ENCODE assay signal across 8 cellular contexts in genomic region chr4:112099701-112100289, GRCh38. TPM values are rescaled to one million over a fixed set of nuclear protein-coding genes. Genes with fewer than 3 reads are reported as not detected.
DNase-seq lines count a peak whose midpoint lies in the region; ATAC-seq and TF ChIP-seq lines count a peak whose summit lies in the region.

No MANE protein-coding gene starts in this region.

- H3K27me3 ChIP-seq in left lung (no peaks in the 10 kb centered on the region), aorta (ENCODE audit: control insufficient read depth in 1 of 2, insufficient read depth in 2 of 2, low read length in 1 of 2) (no peaks in the 10 kb centered on the region)

- H3K4me3 ChIP-seq in left lung (no peak overlapping the region), aorta (ENCODE audit: low read length in 2 of 2) (no peak overlapping the region)

- ATAC-seq in GM19351 (IDR thresholded peaks at IDR 0.05; ENCODE audit: unreplicated experiment) (peak; percentile 82), HG03354 (IDR thresholded peaks at IDR 0.05; ENCODE audit: poor library complexity, severe bottlenecking, unreplicated experiment) (peak; percentile 72), left lung (peak; percentile 88), aorta (ENCODE audit: low FRiP score) (peak; percentile 79)

- H3K9me3 ChIP-seq in left lung (no peaks in the 10 kb centered on the region), aorta (ENCODE audit: control insufficient read depth, low read length) (no peaks in the 10 kb centered on the region)

- 9 to 13% methylated on average over 5 of the region's 5 CpGs for WGBS in aorta, 2 donors

- H3K4me1 ChIP-seq in left lung, result no peaks in the 10 kb centered on the region
- H3K4me1 ChIP-seq in aorta (ENCODE audit: control insufficient read depth in 1 of 2, insufficient read depth in 2 of 2, low read length in 2 of 2), result no peaks in the 10 kb centered on the region

- intact Hi-C loops in left lung (cut with DNase I) (loop anchor here in 1 of 2 donors (5.0 kb wide), 1 partner anchor 138 kb away; no protein-coding TSS in a partner anchor), aorta (cut with DNase I) (loop anchor here (2.0 to 5.0 kb wide), 2 partner anchors 135 to 508 kb away; no protein-coding TSS in a partner anchor)

- H3K27ac ChIP-seq in left lung, result no peak overlapping the region
- no peak overlapping the region for H3K27ac ChIP-seq in aorta (ENCODE audit: low read depth in 1 of 2, low read length in 2 of 2)

- TF ChIP-seq CTCF in left lung (IDR thresholded peaks at IDR 0.05), result peak; percentile 39 to 71

- DNase-seq in Caki2 (ENCODE audit: low read depth) (peak; percentile 49), NCI-H774 (lab: John Stamatoyannopoulos, UW) (peak; percentile 6), cerebellar cortex (ENCODE audit: low spot score) (peak; percentile 69), left lung (no peak), aorta (no peak)
- DNase-seq in stimulated activated CD4-positive, alpha-beta T cell treated with anti-CD3 and anti-CD28 coated beads, Interleukin-4, amount 100 ng/mL, for 1 hour, result no peak

- H3K36me3 ChIP-seq in left lung (no peaks in the 10 kb centered on the region), aorta (ENCODE audit: control insufficient read depth in 1 of 2, insufficient read depth in 2 of 2, low read length in 1 of 2) (no peaks in the 10 kb centered on the region)

- in situ Hi-C loops in Caki2 (cut with HindIII; ENCODE audit: low pct_unique_long_range_greater_than_20kb, low sequenced_read_pairs), result no loop called here

RNA-seq across cellular contexts. Expression of gene FAM241A, which starts 45.5 kb away (rescaled TPM):
- total RNA-seq in Caki2 (2014; rRNA removed; shearing (Covaris generic); ENCODE audit: low replicate concordance), result 0.03 TPM in 1 of 2 replicates, not detected in the other
- 1 to 10 TPM; 3.3 to 5.0 TPM for total RNA-seq in left lung
- total RNA-seq in aorta, result 1 to 10 TPM; 7.1 to 8.9 TPM
- 1 to 10 TPM; 2.2 to 2.8 TPM for polyA plus RNA-seq in aorta

Comparison
In these comparisons a context has a peak if more than half of its experiments do, and no peak if none do; other contexts are left out.
1. DNase-seq: peak in Caki2 (single experiment), NCI-H774 (single experiment) and cerebellar cortex (single experiment); none in left lung (0 of 2), aorta (0 of 2) and stimulated activated CD4-positive, alpha-beta T cell treated with anti-CD3 and anti-CD28 coated beads, Interleukin-4, amount 100 ng/mL, for 1 hour (single experiment).
2. Peak in every context shown above with its lines, with median percentiles within 50 percentile points of each other: ATAC-seq.